ENCODE assay signal across 15 cellular contexts in the genomic region with DNA sequence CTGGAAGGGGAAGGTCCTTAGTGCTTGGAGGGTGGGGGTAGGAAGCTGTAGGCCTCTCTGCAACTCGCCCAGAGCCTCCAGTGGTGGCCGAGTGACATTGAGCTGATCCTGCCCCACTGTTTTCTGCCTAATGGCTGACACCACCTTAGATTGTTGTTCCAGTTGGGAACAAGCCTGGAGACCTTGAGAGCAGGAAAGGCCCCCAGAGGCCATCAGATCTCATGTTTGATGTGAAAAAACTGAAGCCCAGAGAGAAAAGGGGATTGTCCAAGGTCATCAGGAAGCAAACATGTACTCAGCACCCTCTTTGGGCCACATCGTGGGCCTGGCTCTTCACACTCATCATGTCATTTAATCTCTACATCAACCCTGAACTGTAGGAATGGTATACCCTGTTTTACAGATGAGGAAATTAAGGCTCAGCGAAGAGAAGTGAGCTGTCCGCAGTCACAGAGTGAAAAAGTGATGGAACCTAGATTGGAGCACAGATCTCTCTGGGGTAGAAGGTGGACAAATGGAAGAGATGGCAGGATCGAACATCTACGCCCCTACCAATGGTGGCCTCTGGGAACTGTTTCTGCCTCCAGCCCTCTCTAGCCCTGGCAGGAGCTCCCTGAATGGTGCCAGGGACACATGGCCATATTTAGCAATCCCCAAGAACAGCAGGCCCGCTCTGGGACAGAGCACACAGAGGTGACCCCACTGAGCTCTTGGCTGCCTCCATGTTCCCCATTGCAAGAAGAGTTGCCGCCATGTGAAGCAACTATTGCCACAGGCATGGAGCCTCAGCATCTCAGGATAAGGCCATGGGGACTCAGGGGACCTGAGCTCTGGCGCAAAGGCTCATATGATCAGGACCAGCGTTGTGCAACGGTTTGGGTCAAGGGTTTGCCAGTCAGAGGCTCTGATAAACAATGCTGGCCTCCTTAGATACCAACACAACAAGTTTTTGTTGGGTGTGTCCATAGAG.
"Had no signal": no experiment of that assay in that cellular context is flagged by ENCODE, and none has a peak within 500 bp of the region (broad histone marks: within the 10 kb centered on the region; RNA-seq: fewer than 3 reads in every experiment).

No MANE protein-coding gene starts in this region.

- H3K27me3 Mint-ChIP-seq: activated B cell treated with CpG ODN at 0.5 μM for 24 hours; activated CD4-positive, alpha-beta T cell treated with anti-CD3 and anti-CD28 coated beads, Interleukin-2, amount 10 ng/mL, durations not matched to agents 7 days and 5 days had no signal

- H3K4me3 Mint-ChIP-seq: activated B cell treated with CpG ODN at 0.5 μM for 24 hours; activated CD4-positive, alpha-beta T cell treated with anti-CD3 and anti-CD28 coated beads, Interleukin-2, amount 10 ng/mL, durations not matched to agents 7 days and 5 days; activated naive CD4-positive, alpha-beta T cell treated with anti-CD3 and anti-CD28 coated beads for 36 hours; nephron; stimulated activated effector memory CD8-positive, alpha-beta T cell treated with anti-CD3 and anti-CD28 coated beads, Interleukin-12 subunit alpha, Interleukin-12 subunit beta, amount 100 ng/mL, for 72 hours had no signal

- H3K4me3 ChIP-seq: cardiac muscle cell, thyroid gland, uterus had no signal

- H3K27me3 ChIP-seq: cardiac muscle cell, thyroid gland, uterus had no signal

- H3K36me3 ChIP-seq: cardiac muscle cell, thyroid gland, uterus had no signal

- H3K4me1 ChIP-seq: thyroid gland, uterus had no signal

- H3K9me3 ChIP-seq: thyroid gland, uterus had no signal

- H3K36me3 Mint-ChIP-seq: stimulated activated effector memory CD8-positive, alpha-beta T cell treated with anti-CD3 and anti-CD28 coated beads, Interleukin-12 subunit alpha, Interleukin-12 subunit beta, amount 100 ng/mL, for 72 hours had no signal

- FAIRE-seq: colon, endometrium had no signal

- DNase-seq: activated B cell treated with CpG ODN at 0.5 μM for 24 hours; activated CD4-positive, alpha-beta T cell treated with anti-CD3 and anti-CD28 coated beads, Interleukin-2, amount 10 ng/mL, durations not matched to agents 7 days and 5 days; activated CD8-positive, alpha-beta memory T cell treated with anti-CD3 and anti-CD28 coated beads for 24 hours; activated naive CD4-positive, alpha-beta T cell treated with anti-CD3 and anti-CD28 coated beads for 36 hours; islet precursor cell; mesendoderm; stimulated activated CD4-positive, alpha-beta T cell treated with anti-CD3 and anti-CD28 coated beads, Interleukin-12 subunit alpha, Interleukin-12 subunit beta, amount 100 ng/mL, for 4 hours; T-helper 2 cell; thyroid gland; uterus had no signal

- H3K4me1 Mint-ChIP-seq: activated B cell treated with CpG ODN at 0.5 μM for 24 hours; activated CD4-positive, alpha-beta T cell treated with anti-CD3 and anti-CD28 coated beads, Interleukin-2, amount 10 ng/mL, durations not matched to agents 7 days and 5 days; nephron had no signal

- H3K9me3 Mint-ChIP-seq: activated B cell treated with CpG ODN at 0.5 μM for 24 hours; activated CD4-positive, alpha-beta T cell treated with anti-CD3 and anti-CD28 coated beads, Interleukin-2, amount 10 ng/mL, durations not matched to agents 7 days and 5 days; activated naive CD4-positive, alpha-beta T cell treated with anti-CD3 and anti-CD28 coated beads for 36 hours; nephron; stimulated activated effector memory CD8-positive, alpha-beta T cell treated with anti-CD3 and anti-CD28 coated beads, Interleukin-12 subunit alpha, Interleukin-12 subunit beta, amount 100 ng/mL, for 72 hours had no signal

- ATAC-seq: stimulated activated effector memory CD8-positive, alpha-beta T cell treated with anti-CD3 and anti-CD28 coated beads, Interleukin-12 subunit alpha, Interleukin-12 subunit beta, amount 100 ng/mL, for 72 hours had no signal

- H3K27ac Mint-ChIP-seq: activated B cell treated with CpG ODN at 0.5 μM for 24 hours; activated CD4-positive, alpha-beta T cell treated with anti-CD3 and anti-CD28 coated beads, Interleukin-2, amount 10 ng/mL, durations not matched to agents 7 days and 5 days; activated naive CD4-positive, alpha-beta T cell treated with anti-CD3 and anti-CD28 coated beads for 36 hours; nephron; stimulated activated effector memory CD8-positive, alpha-beta T cell treated with anti-CD3 and anti-CD28 coated beads, Interleukin-12 subunit alpha, Interleukin-12 subunit beta, amount 100 ng/mL, for 72 hours had no signal

- H3K27ac ChIP-seq: cardiac muscle cell, thyroid gland, uterus had no signal
